1 cellular context compared by ENCODE assay signal in genomic region chr15:29883126-29883525, GRCh38.
TF ChIP-seq lines count a peak whose summit lies in the region.

No MANE protein-coding gene starts in this region.

TF ChIP-seq in WTC11, 78 proteins besides CTCF, POLR2A, EP300 and RAD21 (continued from another document):
- TF ChIP-seq ARID4B (CRISPR knock-in tag; IDR thresholded peaks at IDR 0.05; ENCODE audit: borderline replicate concordance) (no peak), NFE2L1 (CRISPR knock-in tag; IDR thresholded peaks at IDR 0.05) (no peak), RELA (CRISPR knock-in tag; IDR thresholded peaks at IDR 0.05; ENCODE audit: borderline replicate concordance) (no peak), RORB (CRISPR knock-in tag; IDR thresholded peaks at IDR 0.05) (no peak), CDX4 (CRISPR knock-in tag; IDR thresholded peaks at IDR 0.05; ENCODE audit: borderline replicate concordance) (no peak), FOXJ3 (CRISPR knock-in tag; IDR thresholded peaks at IDR 0.05; ENCODE audit: borderline replicate concordance) (no peak), OVOL2 (CRISPR knock-in tag; IDR thresholded peaks at IDR 0.05; ENCODE audit: borderline replicate concordance) (no peak), ELF4 (CRISPR knock-in tag; IDR thresholded peaks at IDR 0.05; ENCODE audit: low read depth) (no peak), ZNF232 (CRISPR knock-in tag; IDR thresholded peaks at IDR 0.05) (no peak), ATF3 (CRISPR knock-in tag; conservative IDR thresholded peaks at IDR 0.05) (no peak), SP1 (CRISPR knock-in tag; conservative IDR thresholded peaks at IDR 0.05) (no peak), HMGXB4 (CRISPR knock-in tag; IDR thresholded peaks at IDR 0.05) (no peak), ZNF416 (CRISPR knock-in tag; IDR thresholded peaks at IDR 0.05) (no peak), NR3C1 (CRISPR knock-in tag; conservative IDR thresholded peaks at IDR 0.05; ENCODE audit: low read depth) (no peak), CREM (CRISPR knock-in tag; IDR thresholded peaks at IDR 0.05) (no peak), ZMAT4 (CRISPR knock-in tag; IDR thresholded peaks at IDR 0.05) (no peak), FOXK1 (CRISPR knock-in tag; IDR thresholded peaks at IDR 0.05) (no peak), ZNF423 (CRISPR knock-in tag; IDR thresholded peaks at IDR 0.05) (no peak)
